In the genomic region with DNA sequence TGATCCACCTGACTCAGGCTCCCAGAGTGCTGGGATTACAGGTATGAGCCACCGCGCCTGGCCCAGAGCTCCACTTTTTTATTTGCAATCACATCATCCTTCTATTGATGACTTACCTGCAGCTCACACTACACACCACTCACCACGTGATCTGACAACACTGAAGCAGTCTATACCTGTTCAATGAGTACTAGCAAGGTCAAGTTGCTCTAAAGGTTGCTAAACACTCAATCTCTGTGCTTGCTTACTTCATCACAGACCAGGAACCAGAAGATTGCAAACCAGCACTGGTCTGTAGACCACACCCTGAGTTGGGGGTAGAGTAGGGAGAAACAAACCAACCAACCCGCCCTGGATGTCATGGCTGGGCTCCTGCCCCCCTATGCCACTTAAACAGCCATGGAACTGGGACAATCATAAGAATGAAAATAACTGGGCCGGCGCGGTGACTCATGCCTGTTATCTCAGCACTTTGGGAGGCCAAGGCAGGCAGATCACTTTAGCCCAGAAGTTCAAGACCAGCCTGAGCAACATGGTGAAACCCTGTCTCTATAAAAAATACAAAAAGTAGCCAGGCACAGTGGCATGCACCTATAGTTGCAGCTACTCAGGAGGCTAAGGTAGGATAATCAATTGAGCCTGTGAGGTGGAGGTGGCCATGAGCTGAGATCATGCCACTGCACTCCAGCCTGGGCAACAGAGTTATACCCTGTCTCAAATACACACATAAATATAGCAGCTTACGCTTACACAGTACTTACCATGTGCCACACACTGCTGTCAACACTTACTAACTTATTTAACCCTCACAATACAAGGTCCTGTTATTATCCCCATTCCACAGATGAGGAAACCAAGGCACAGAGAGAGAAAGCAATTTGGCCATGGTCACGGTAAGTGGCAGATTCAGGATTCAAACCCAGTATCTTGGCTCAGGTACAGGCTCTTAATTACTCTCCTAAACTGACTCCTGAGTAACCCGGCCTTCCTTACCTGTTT, we compare ENCODE assay signal across 1 cellular context.
TF ChIP-seq lines count a peak whose summit lies in the region.

No MANE protein-coding gene starts in this region.

TF ChIP-seq in K562, 482 proteins besides CTCF, POLR2A, EP300 and RAD21 (continues in another document):
- TF ChIP-seq JUND (IDR thresholded peaks at IDR 0.05; ENCODE audit: borderline replicate concordance, low read depth, low read length), result peak; percentile 93
- peak; percentile 93; the same call in 2 of the 3 replicates for TF ChIP-seq JUND (tag; IDR thresholded peaks at IDR 0.05; ENCODE audit: borderline replicate concordance, low read depth, low read length)
- TF ChIP-seq, protein P1, sequence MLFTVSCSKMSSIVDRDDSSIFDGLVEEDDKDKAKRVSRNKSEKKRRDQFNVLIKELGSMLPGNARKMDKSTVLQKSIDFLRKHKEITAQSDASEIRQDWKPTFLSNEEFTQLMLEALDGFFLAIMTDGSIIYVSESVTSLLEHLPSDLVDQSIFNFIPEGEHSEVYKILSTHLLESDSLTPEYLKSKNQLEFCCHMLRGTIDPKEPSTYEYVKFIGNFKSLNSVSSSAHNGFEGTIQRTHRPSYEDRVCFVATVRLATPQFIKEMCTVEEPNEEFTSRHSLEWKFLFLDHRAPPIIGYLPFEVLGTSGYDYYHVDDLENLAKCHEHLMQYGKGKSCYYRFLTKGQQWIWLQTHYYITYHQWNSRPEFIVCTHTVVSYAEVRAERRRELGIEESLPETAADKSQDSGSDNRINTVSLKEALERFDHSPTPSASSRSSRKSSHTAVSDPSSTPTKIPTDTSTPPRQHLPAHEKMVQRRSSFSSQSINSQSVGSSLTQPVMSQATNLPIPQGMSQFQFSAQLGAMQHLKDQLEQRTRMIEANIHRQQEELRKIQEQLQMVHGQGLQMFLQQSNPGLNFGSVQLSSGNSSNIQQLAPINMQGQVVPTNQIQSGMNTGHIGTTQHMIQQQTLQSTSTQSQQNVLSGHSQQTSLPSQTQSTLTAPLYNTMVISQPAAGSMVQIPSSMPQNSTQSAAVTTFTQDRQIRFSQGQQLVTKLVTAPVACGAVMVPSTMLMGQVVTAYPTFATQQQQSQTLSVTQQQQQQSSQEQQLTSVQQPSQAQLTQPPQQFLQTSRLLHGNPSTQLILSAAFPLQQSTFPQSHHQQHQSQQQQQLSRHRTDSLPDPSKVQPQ (CRISPR knock-in tag; IDR thresholded peaks at IDR 0.05; ENCODE audit: borderline replicate concordance), result no peak
- peak; percentile 87 for TF ChIP-seq BCOR (IDR thresholded peaks at IDR 0.05)
- TF ChIP-seq ZNF57 (CRISPR knock-in tag; IDR thresholded peaks at IDR 0.05), result no peak
- TF ChIP-seq CEBPG (CRISPR knock-in tag; IDR thresholded peaks at IDR 0.05), result no peak; the same call in 1 of the 2 replicates
- peak in 1 of 2 experiments; percentile 43; a peak in 1 of 4 replicates for TF ChIP-seq CEBPG (tag; conservative IDR thresholded peaks at IDR 0.05 in 1 of 2, IDR thresholded peaks at IDR 0.05 in 1 of 2)
- TF ChIP-seq ZNF589 (CRISPR knock-in tag; IDR thresholded peaks at IDR 0.05; ENCODE audit: low read depth), result peak; percentile 31
- TF ChIP-seq, protein P2, sequence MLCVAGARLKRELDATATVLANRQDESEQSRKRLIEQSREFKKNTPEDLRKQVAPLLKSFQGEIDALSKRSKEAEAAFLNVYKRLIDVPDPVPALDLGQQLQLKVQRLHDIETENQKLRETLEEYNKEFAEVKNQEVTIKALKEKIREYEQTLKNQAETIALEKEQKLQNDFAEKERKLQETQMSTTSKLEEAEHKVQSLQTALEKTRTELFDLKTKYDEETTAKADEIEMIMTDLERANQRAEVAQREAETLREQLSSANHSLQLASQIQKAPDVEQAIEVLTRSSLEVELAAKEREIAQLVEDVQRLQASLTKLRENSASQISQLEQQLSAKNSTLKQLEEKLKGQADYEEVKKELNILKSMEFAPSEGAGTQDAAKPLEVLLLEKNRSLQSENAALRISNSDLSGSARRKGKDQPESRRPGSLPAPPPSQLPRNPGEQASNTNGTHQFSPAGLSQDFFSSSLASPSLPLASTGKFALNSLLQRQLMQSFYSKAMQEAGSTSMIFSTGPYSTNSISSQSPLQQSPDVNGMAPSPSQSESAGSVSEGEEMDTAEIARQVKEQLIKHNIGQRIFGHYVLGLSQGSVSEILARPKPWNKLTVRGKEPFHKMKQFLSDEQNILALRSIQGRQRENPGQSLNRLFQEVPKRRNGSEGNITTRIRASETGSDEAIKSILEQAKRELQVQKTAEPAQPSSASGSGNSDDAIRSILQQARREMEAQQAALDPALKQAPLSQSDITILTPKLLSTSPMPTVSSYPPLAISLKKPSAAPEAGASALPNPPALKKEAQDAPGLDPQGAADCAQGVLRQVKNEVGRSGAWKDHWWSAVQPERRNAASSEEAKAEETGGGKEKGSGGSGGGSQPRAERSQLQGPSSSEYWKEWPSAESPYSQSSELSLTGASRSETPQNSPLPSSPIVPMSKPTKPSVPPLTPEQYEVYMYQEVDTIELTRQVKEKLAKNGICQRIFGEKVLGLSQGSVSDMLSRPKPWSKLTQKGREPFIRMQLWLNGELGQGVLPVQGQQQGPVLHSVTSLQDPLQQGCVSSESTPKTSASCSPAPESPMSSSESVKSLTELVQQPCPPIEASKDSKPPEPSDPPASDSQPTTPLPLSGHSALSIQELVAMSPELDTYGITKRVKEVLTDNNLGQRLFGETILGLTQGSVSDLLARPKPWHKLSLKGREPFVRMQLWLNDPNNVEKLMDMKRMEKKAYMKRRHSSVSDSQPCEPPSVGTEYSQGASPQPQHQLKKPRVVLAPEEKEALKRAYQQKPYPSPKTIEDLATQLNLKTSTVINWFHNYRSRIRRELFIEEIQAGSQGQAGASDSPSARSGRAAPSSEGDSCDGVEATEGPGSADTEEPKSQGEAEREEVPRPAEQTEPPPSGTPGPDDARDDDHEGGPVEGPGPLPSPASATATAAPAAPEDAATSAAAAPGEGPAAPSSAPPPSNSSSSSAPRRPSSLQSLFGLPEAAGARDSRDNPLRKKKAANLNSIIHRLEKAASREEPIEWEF (CRISPR knock-in tag; IDR thresholded peaks at IDR 0.05), result no peak; the same call in 1 of the 2 replicates
- TF ChIP-seq, protein P3, sequence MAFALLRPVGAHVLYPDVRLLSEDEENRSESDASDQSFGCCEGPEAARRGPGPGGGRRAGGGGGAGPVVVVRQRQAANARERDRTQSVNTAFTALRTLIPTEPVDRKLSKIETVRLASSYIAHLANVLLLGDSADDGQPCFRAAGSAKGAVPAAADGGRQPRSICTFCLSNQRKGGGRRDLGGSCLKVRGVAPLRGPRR (CRISPR knock-in tag; IDR thresholded peaks at IDR 0.05), result no peak
- TF ChIP-seq GATAD2A (IDR thresholded peaks at IDR 0.05), result 0 out of 2 replicates have a peak, but pooled peaks have one; percentile 29
- TF ChIP-seq ARID1B (IDR thresholded peaks at IDR 0.05), result peak; percentile 87
- TF ChIP-seq SMARCE1 (IDR thresholded peaks at IDR 0.05), result peak; percentile 88
- no peak for TF ChIP-seq NONO (IDR thresholded peaks at IDR 0.05; ENCODE audit: low read depth in 2 of 2, low read length in 1 of 2)
- TF ChIP-seq ZNF121 (CRISPR knock-in tag; conservative IDR thresholded peaks at IDR 0.05), result peak; percentile 51; the same call in 1 of the 2 replicates
- 0 out of 2 replicates have a peak, but pooled peaks have one; percentile 43 for TF ChIP-seq FOXJ2 (tag; IDR thresholded peaks at IDR 0.05)
- TF ChIP-seq, protein P4, sequence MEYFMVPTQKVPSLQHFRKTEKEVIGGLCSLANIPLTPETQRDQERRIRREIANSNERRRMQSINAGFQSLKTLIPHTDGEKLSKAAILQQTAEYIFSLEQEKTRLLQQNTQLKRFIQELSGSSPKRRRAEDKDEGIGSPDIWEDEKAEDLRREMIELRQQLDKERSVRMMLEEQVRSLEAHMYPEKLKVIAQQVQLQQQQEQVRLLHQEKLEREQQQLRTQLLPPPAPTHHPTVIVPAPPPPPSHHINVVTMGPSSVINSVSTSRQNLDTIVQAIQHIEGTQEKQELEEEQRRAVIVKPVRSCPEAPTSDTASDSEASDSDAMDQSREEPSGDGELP (CRISPR knock-in tag; IDR thresholded peaks at IDR 0.05; ENCODE audit: borderline replicate concordance), result 0 out of 2 replicates have a peak, but pooled peaks have one; percentile 13
- 0 out of 2 replicates have a peak, but pooled peaks have one; percentile 28 for TF ChIP-seq MTA2 (IDR thresholded peaks at IDR 0.05; ENCODE audit: low read depth)
- TF ChIP-seq, protein P5, sequence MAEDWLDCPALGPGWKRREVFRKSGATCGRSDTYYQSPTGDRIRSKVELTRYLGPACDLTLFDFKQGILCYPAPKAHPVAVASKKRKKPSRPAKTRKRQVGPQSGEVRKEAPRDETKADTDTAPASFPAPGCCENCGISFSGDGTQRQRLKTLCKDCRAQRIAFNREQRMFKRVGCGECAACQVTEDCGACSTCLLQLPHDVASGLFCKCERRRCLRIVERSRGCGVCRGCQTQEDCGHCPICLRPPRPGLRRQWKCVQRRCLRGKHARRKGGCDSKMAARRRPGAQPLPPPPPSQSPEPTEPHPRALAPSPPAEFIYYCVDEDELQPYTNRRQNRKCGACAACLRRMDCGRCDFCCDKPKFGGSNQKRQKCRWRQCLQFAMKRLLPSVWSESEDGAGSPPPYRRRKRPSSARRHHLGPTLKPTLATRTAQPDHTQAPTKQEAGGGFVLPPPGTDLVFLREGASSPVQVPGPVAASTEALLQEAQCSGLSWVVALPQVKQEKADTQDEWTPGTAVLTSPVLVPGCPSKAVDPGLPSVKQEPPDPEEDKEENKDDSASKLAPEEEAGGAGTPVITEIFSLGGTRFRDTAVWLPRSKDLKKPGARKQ (CRISPR knock-in tag; IDR thresholded peaks at IDR 0.05), result no peak
- peak; percentile 36; the same call in 1 of the 2 replicates for TF ChIP-seq GABPB1 (CRISPR knock-in tag; IDR thresholded peaks at IDR 0.05)
- 0 out of 2 replicates have a peak, but pooled peaks have one; percentile 9 for TF ChIP-seq STAT5A (IDR thresholded peaks at IDR 0.05; ENCODE audit: borderline replicate concordance, low read length)
- TF ChIP-seq IFI16 (CRISPR knock-in tag; IDR thresholded peaks at IDR 0.05), result 0 out of 2 replicates have a peak, but pooled peaks have one; percentile 25
- TF ChIP-seq, protein P6, sequence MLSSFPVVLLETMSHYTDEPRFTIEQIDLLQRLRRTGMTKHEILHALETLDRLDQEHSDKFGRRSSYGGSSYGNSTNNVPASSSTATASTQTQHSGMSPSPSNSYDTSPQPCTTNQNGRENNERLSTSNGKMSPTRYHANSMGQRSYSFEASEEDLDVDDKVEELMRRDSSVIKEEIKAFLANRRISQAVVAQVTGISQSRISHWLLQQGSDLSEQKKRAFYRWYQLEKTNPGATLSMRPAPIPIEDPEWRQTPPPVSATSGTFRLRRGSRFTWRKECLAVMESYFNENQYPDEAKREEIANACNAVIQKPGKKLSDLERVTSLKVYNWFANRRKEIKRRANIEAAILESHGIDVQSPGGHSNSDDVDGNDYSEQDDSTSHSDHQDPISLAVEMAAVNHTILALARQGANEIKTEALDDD (IDR thresholded peaks at IDR 0.05), result peak; percentile 71
- no peak for TF ChIP-seq NR2C1 (IDR thresholded peaks at IDR 0.05)
- TF ChIP-seq NR2C1 (tag; IDR thresholded peaks at IDR 0.05), result peak; percentile 33; the same call in 1 of the 2 replicates
- TF ChIP-seq, protein P7, sequence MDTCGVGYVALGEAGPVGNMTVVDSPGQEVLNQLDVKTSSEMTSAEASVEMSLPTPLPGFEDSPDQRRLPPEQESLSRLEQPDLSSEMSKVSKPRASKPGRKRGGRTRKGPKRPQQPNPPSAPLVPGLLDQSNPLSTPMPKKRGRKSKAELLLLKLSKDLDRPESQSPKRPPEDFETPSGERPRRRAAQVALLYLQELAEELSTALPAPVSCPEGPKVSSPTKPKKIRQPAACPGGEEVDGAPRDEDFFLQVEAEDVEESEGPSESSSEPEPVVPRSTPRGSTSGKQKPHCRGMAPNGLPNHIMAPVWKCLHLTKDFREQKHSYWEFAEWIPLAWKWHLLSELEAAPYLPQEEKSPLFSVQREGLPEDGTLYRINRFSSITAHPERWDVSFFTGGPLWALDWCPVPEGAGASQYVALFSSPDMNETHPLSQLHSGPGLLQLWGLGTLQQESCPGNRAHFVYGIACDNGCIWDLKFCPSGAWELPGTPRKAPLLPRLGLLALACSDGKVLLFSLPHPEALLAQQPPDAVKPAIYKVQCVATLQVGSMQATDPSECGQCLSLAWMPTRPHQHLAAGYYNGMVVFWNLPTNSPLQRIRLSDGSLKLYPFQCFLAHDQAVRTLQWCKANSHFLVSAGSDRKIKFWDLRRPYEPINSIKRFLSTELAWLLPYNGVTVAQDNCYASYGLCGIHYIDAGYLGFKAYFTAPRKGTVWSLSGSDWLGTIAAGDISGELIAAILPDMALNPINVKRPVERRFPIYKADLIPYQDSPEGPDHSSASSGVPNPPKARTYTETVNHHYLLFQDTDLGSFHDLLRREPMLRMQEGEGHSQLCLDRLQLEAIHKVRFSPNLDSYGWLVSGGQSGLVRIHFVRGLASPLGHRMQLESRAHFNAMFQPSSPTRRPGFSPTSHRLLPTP (IDR thresholded peaks at IDR 0.05; ENCODE audit: borderline replicate concordance, extremely low read depth, insufficient read length), result peak; percentile 41
- TF ChIP-seq HNRNPLL (IDR thresholded peaks at IDR 0.05; ENCODE audit: low read depth, low read length, poor library complexity, severe bottlenecking), result no peak
- no peak for TF ChIP-seq ZNF445 (CRISPR knock-in tag; IDR thresholded peaks at IDR 0.05; ENCODE audit: low read depth)
- TF ChIP-seq CEBPB (tag; IDR thresholded peaks at IDR 0.05), result peak; percentile 48; the same call in 1 of the 2 replicates
- TF ChIP-seq, protein P8, sequence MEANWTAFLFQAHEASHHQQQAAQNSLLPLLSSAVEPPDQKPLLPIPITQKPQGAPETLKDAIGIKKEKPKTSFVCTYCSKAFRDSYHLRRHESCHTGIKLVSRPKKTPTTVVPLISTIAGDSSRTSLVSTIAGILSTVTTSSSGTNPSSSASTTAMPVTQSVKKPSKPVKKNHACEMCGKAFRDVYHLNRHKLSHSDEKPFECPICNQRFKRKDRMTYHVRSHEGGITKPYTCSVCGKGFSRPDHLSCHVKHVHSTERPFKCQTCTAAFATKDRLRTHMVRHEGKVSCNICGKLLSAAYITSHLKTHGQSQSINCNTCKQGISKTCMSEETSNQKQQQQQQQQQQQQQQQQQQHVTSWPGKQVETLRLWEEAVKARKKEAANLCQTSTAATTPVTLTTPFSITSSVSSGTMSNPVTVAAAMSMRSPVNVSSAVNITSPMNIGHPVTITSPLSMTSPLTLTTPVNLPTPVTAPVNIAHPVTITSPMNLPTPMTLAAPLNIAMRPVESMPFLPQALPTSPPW (CRISPR knock-in tag; IDR thresholded peaks at IDR 0.05), result peak; percentile 45; the same call in 1 of the 2 replicates
- peak; percentile 52; the same call in 1 of the 2 replicates for TF ChIP-seq JUNB (CRISPR knock-in tag; conservative IDR thresholded peaks at IDR 0.05)
- peak; percentile 47 for TF ChIP-seq CBFA2T3 (IDR thresholded peaks at IDR 0.05)
- no peak for TF ChIP-seq HDAC8 (tag; IDR thresholded peaks at IDR 0.05)
- TF ChIP-seq, protein P9, sequence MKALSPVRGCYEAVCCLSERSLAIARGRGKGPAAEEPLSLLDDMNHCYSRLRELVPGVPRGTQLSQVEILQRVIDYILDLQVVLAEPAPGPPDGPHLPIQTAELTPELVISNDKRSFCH (CRISPR knock-in tag; IDR thresholded peaks at IDR 0.05), result no peak
- TF ChIP-seq, protein P9 (tag; IDR thresholded peaks at IDR 0.05), result peak; percentile 12; the same call in 1 of the 2 replicates
- peak; percentile 71 for TF ChIP-seq SMARCC2 (IDR thresholded peaks at IDR 0.05; ENCODE audit: low read depth)
